In the genomic region with DNA sequence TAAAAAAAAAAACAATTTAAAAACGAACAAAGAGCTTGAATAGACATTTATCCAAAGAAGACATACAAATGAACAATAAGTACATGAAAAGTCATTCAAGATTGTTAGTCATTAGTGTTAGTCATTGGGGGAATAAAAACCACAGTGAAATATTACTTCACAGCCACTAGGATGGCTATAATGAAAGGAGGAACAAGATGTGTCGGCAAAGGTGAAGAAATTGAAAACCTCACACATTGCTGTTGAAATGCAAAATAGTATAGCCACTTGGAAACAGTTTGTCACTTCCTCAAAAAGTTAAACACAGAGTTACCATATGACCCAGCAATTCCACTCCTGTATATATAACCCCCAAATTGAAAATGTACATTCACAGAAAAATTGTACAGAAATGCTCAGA, we compare ENCODE assay signal across 8 cellular contexts. TPM values are rescaled to one million over a fixed set of nuclear protein-coding genes. Genes with fewer than 3 reads are reported as not detected.
DNase-seq lines count a peak whose midpoint lies in the region; FAIRE-seq and TF ChIP-seq lines count a peak whose summit lies in the region.

No MANE protein-coding gene starts in this region.

- TF ChIP-seq POLR2A in H54 (IDR thresholded peaks at IDR 0.05; ENCODE audit: low read depth, low read length): no peak

- H3K9me3 ChIP-seq in keratinocyte (ENCODE audit: control insufficient read depth, low read depth, low read length) (no peaks in the 10 kb centered on the region), kidney (ENCODE audit: control insufficient read depth in 1 of 2, low read length in 2 of 2) (no peaks in the 10 kb centered on the region), right atrium auricular region (no peaks in the 10 kb centered on the region)

- H3K79me2 ChIP-seq in keratinocyte (ENCODE audit: control insufficient read depth, insufficient read depth, low read length): no peaks in the 10 kb centered on the region

- TF ChIP-seq CTCF in keratinocyte (optimal IDR thresholded peaks at IDR 0.05 in 1 of 3, IDR thresholded peaks at IDR 0.05 in 1 of 3, conservative IDR thresholded peaks at IDR 0.05 in 1 of 3; ENCODE audit: extremely low read depth in 1 of 3, insufficient read depth in 2 of 3, low read length in 3 of 3) (no peak), kidney (IDR thresholded peaks at IDR 0.05; ENCODE audit: borderline replicate concordance, extremely low read depth, insufficient read depth) (no peak), right atrium auricular region (IDR thresholded peaks at IDR 0.05) (no peak)

- H3K27me3 ChIP-seq in keratinocyte (ENCODE audit: control insufficient read depth, extremely low read depth, insufficient read depth, low read length) (no peaks in the 10 kb centered on the region), right atrium auricular region (no peaks in the 10 kb centered on the region)

- intact Hi-C loops in kidney (cut with DNase I) (no loop called here), posterior cingulate gyrus (cut with DNase I) (no loop called here)

- H3K4me1 ChIP-seq in keratinocyte (ENCODE audit: control insufficient read depth, extremely low read depth, insufficient read depth, low read length): peaks cover 23% of the 10 kb centered on the region
- no peaks in the 10 kb centered on the region for H3K4me1 ChIP-seq in kidney (ENCODE audit: control insufficient read depth in 1 of 2, insufficient read depth in 1 of 2, low read depth in 1 of 2, low read length in 2 of 2)
- no peaks in the 10 kb centered on the region for H3K4me1 ChIP-seq in right atrium auricular region

- H3K9ac ChIP-seq in keratinocyte (ENCODE audit: control insufficient read depth, extremely low read depth, insufficient read depth, low read length) (no peak overlapping the region), kidney (ENCODE audit: low read length in 2 of 2) (no peak overlapping the region)

- H3K9me1 ChIP-seq in keratinocyte (ENCODE audit: control insufficient read depth, extremely low read depth, insufficient read depth, low read length): no peaks in the 10 kb centered on the region

- H3K4me3 ChIP-seq in keratinocyte (ENCODE audit: control insufficient read depth in 2 of 3, extremely low read depth in 1 of 3, insufficient read depth in 2 of 3, low read depth in 1 of 3, low read length in 3 of 3) (no peak overlapping the region), kidney (ENCODE audit: low read length in 2 of 2) (no peak overlapping the region), right atrium auricular region (no peak overlapping the region)

- H3K27ac ChIP-seq in keratinocyte (ENCODE audit: control insufficient read depth, insufficient read depth, low read length) (no peak overlapping the region), kidney (ENCODE audit: low read depth in 2 of 2, low read length in 2 of 2) (no peak overlapping the region), right atrium auricular region (no peak overlapping the region)

- no peak overlapping the region for H2AFZ ChIP-seq in keratinocyte (ENCODE audit: control insufficient read depth, low read length)

- FAIRE-seq in GM18507 (lab: Jason Lieb, UNC) (peak; percentile 77), H54 (lab: Jason Lieb, UNC) (peak; percentile 52), keratinocyte (lab: Jason Lieb, UNC) (peak; percentile 84), kidney (lab: Jason Lieb, UNC) (no peak)

- H3K4me2 ChIP-seq in keratinocyte (ENCODE audit: control insufficient read depth, extremely low read depth, insufficient read depth, low read depth, low read length): peak overlapping the region; percentile 36

- no peak for DNase-seq in GM18507 (ENCODE audit: extremely low spot score, insufficient read length, low read depth)
- DNase-seq in H54 (ENCODE audit: insufficient read length, low spot score): no peak
- peak; percentile 99 for DNase-seq in MV-4-11 (lab: John Stamatoyannopoulos, UW)
- peak; percentile 36 for DNase-seq in keratinocyte (ENCODE audit: low read depth, low spot score)
- no peak for DNase-seq in kidney
- DNase-seq in right atrium auricular region (ENCODE audit: low spot score): no peak
- no peak for DNase-seq in HT-29 (ENCODE audit: low spot score)
- DNase-seq in posterior cingulate gyrus: no peak

- dilution Hi-C loops in keratinocyte (cut with MboI; ENCODE audit: extremely low pct_ligation_motif_present, low sequenced_read_pairs): no loop called here

- H4K20me1 ChIP-seq in keratinocyte (ENCODE audit: control insufficient read depth, extremely low read depth, insufficient read depth, low read length): no peaks in the 10 kb centered on the region

- no peaks in the 10 kb centered on the region for H3K36me3 ChIP-seq in keratinocyte (ENCODE audit: control insufficient read depth in 2 of 2, extremely low read depth in 1 of 2, insufficient read depth in 2 of 2, low read length in 2 of 2)
- no peaks in the 10 kb centered on the region for H3K36me3 ChIP-seq in kidney (ENCODE audit: control insufficient read depth in 1 of 2, insufficient read depth in 2 of 2, low read length in 2 of 2)
- H3K36me3 ChIP-seq in right atrium auricular region: no peaks in the 10 kb centered on the region

RNA-seq across cellular contexts. Expression of a gene that starts 45.2 kb away (rescaled TPM):
- polyA plus RNA-seq in keratinocyte (4.8 to 7.5 TPM (median 6.1 TPM) in 3 replicates), kidney (ENCODE audit: insufficient read depth, low read depth, low replicate concordance) (7.1 TPM)
- polyA plus RNA-seq in keratinocyte (2011; ENCODE audit: low read depth): 1.1 TPM
- polyA plus RNA-seq in keratinocyte (2011; cell fraction: cytosol; rRNA removed): 4.2 and 8.6 TPM in 2 replicates
- 6.4 and 7.2 TPM in 2 replicates for polyA plus RNA-seq in keratinocyte (2011; cell fraction: nucleus; rRNA removed)
- polyA plus RNA-seq in keratinocyte (2012; ENCODE audit: low replicate concordance): 2.9 and 7.1 TPM in 2 replicates
- 2.8 to 9.5 TPM (median 4.0 TPM) in 3 replicates for polyA minus RNA-seq in keratinocyte
- 7.9 TPM for polyA minus RNA-seq in keratinocyte (2011; cell fraction: cytosol; rRNA and poly(A)+ RNA removed)
- polyA minus RNA-seq in keratinocyte (2011; cell fraction: nucleus; rRNA and poly(A)+ RNA removed): 5.9 and 7.8 TPM in 2 replicates
- total RNA-seq in kidney (19.7 TPM), right atrium auricular region (100 to 1,000 TPM in 1 of 2 donors, 10 to 100 TPM in 1; 64.3 to 143 TPM)
- 13.6 and 14.6 TPM in 2 replicates for total RNA-seq in HT-29 (2014; rRNA removed; shearing (Covaris generic))

Comparison
In these comparisons a context has a peak if more than half of its experiments do, and no peak if none do; other contexts are left out.
1. DNase-seq: peak in MV-4-11 (single experiment) and keratinocyte (single experiment); none in GM18507 (single experiment), H54 (single experiment), kidney (single experiment), right atrium auricular region (single experiment), HT-29 (single experiment) and posterior cingulate gyrus (0 of 10).